In genomic region chr1:108962681-108963051, GRCh38 we compare ENCODE assay signal across 8 cellular contexts. TPM values are rescaled to one million over a fixed set of nuclear protein-coding genes. Genes with fewer than 3 reads are reported as not detected.
A peak's percentile ranks its signal among the peaks of the same experiment; 100 is the strongest.
DNase-seq lines count a peak whose midpoint lies in the region; ATAC-seq and TF ChIP-seq lines count a peak whose summit lies in the region.

No MANE protein-coding gene starts in this region.

- H3K4me2 ChIP-seq in OCI-LY1 (ENCODE audit: low read length): peak overlapping the region; percentile 91

- H3K9me3 Mint-ChIP-seq in stimulated activated naive B cell treated with anti-CD40 and anti-IgM and Interleukin-4, amounts not matched to agents 10 μg/mL and 1 μg/mL and 100 μg/mL, for 72 hours: no peaks in the 10 kb centered on the region

- H3K27ac Mint-ChIP-seq in stimulated activated naive B cell treated with anti-CD40 and anti-IgM and Interleukin-4, amounts not matched to agents 10 μg/mL and 1 μg/mL and 100 μg/mL, for 72 hours: peak overlapping the region; percentile 98

- peaks cover 16% of the 10 kb centered on the region; the same call in 1 of the 2 replicates for H3K79me2 ChIP-seq in OCI-LY1 (ENCODE audit: insufficient read depth, low read length)

- TF ChIP-seq CTCF in OCI-LY1 (IDR thresholded peaks at IDR 0.05; ENCODE audit: low read length): no peak
- no peak for TF ChIP-seq CTCF in astrocyte of the cerebellum (IDR thresholded peaks at IDR 0.05; ENCODE audit: low read depth, low read length, missing control alignments)
- TF ChIP-seq CTCF in GM20000 (IDR thresholded peaks at IDR 0.05; ENCODE audit: extremely low read depth, missing control alignments): no peak

- H3K4me1 Mint-ChIP-seq in stimulated activated naive B cell treated with anti-CD40 and anti-IgM and Interleukin-4, amounts not matched to agents 10 μg/mL and 1 μg/mL and 100 μg/mL, for 72 hours: peaks cover 12 to 24% of the 10 kb centered on the region in 2 donors

- no peaks in the 10 kb centered on the region for H4K20me1 ChIP-seq in OCI-LY1 (ENCODE audit: insufficient read depth, low read length)

- H3K27me3 Mint-ChIP-seq in stimulated activated naive B cell treated with anti-CD40 and anti-IgM and Interleukin-4, amounts not matched to agents 10 μg/mL and 1 μg/mL and 100 μg/mL, for 72 hours: no peaks in the 10 kb centered on the region

- no peaks in the 10 kb centered on the region for H3K9me3 ChIP-seq in OCI-LY1 (ENCODE audit: low read length)

- ATAC-seq in GM19395 (IDR thresholded peaks at IDR 0.05; ENCODE audit: unreplicated experiment) (peak; percentile 43), left colon (peak; percentile 57), HG02970 (IDR thresholded peaks at IDR 0.05; ENCODE audit: low FRiP score, unreplicated experiment) (no peak)
- peak; percentile 22 to 28 for ATAC-seq in stimulated activated naive B cell treated with anti-CD40 and anti-IgM and Interleukin-4, amounts not matched to agents 10 μg/mL and 1 μg/mL and 100 μg/mL, for 72 hours (replicated peaks)

- in situ Hi-C loops in astrocyte of the cerebellum (cut with HindIII; ENCODE audit: low sequenced_read_pairs): no loop called here

- H3K36me3 ChIP-seq in OCI-LY1 (ENCODE audit: insufficient read depth, low read length): no peaks in the 10 kb centered on the region

- H3K4me1 ChIP-seq in OCI-LY1 (ENCODE audit: insufficient read depth, low read length, severe bottlenecking): peaks cover 28% of the 10 kb centered on the region

- 0 out of 2 replicates have a peak overlapping the region, but pooled peaks have one; percentile 6 for H2AFZ ChIP-seq in OCI-LY1 (ENCODE audit: low read length)

- 0 out of 2 replicates have a peak, but pooled peaks cover 5% of the 10 kb centered on the region for H3F3A ChIP-seq in OCI-LY1 (ENCODE audit: insufficient read depth, low read length)

- intact Hi-C loops in left colon (cut with DNase I, micrococcal nuclease): no loop called here

- peak overlapping the region; percentile 89 for H3K9ac ChIP-seq in OCI-LY1 (ENCODE audit: low read length)

- no peaks in the 10 kb centered on the region for H3K27me3 ChIP-seq in OCI-LY1 (ENCODE audit: insufficient read depth, low read length)

- DNase-seq in astrocyte of the cerebellum (ENCODE audit: low read depth): no peak
- peak; percentile 50 to 71 for DNase-seq in left colon
- no peak for DNase-seq in stimulated activated naive B cell treated with anti-CD40 and anti-IgM and Interleukin-4, amounts not matched to agents 10 μg/mL and 1 μg/mL and 100 μg/mL, for 72 hours
- no peak for DNase-seq in NCI-H1436 (lab: John Stamatoyannopoulos, UW)
- no peak for DNase-seq in GM20000 (ENCODE audit: low spot score)

- H3K4me3 Mint-ChIP-seq in stimulated activated naive B cell treated with anti-CD40 and anti-IgM and Interleukin-4, amounts not matched to agents 10 μg/mL and 1 μg/mL and 100 μg/mL, for 72 hours: peak overlapping the region; percentile 92 to 95

- H3K36me3 Mint-ChIP-seq in stimulated activated naive B cell treated with anti-CD40 and anti-IgM and Interleukin-4, amounts not matched to agents 10 μg/mL and 1 μg/mL and 100 μg/mL, for 72 hours: peaks cover 4 to 19% of the 10 kb centered on the region in 2 donors

- peak overlapping the region; percentile 86 for H3K27ac ChIP-seq in OCI-LY1 (ENCODE audit: low read depth, low read length, poor library complexity, severe bottlenecking)

- H3K4me3 ChIP-seq in OCI-LY1 (ENCODE audit: low read depth, low read length, poor library complexity, severe bottlenecking) (peak overlapping the region; percentile 74), astrocyte of the cerebellum (ENCODE audit: low read depth, low read length) (peak overlapping the region; percentile 71)

- no peaks in the 10 kb centered on the region for H3K9me2 ChIP-seq in OCI-LY1 (ENCODE audit: low read depth, low read length)

RNA-seq across cellular contexts. Expression of gene CLCC1, which starts 0.6 kb away (rescaled TPM):
- total RNA-seq in left colon: 10 to 100 TPM; 20.7 to 22.1 TPM

Comparison
In these comparisons a context has a peak if more than half of its experiments do, and no peak if none do; other contexts are left out.
1. DNase-seq: peak in left colon (2 of 2); none in astrocyte of the cerebellum (single experiment), stimulated activated naive B cell treated with anti-CD40 and anti-IgM and Interleukin-4, amounts not matched to agents 10 μg/mL and 1 μg/mL and 100 μg/mL, for 72 hours (single experiment), NCI-H1436 (single experiment) and GM20000 (single experiment).